Comparison of ENCODE assay signal across 8 cellular contexts in genomic region chr17:64837018-64837761, GRCh38.
DNase-seq lines count a peak whose midpoint lies in the region; ATAC-seq and TF ChIP-seq lines count a peak whose summit lies in the region.
"Not testable (repeated sequence)": the region's sequence is repeated elsewhere in the genome, so short reads cannot be mapped to it uniquely, and the experiment has no call there.

No MANE protein-coding gene starts in this region.

- not testable (repeated sequence) for TF ChIP-seq CTCF in smooth muscle cell (IDR thresholded peaks at IDR 0.05; ENCODE audit: borderline replicate concordance, insufficient read depth, poor library complexity, severe bottlenecking)

- H3K4me2 ChIP-seq in smooth muscle cell = peak overlapping the region; percentile 93

- H4K20me1 ChIP-seq in smooth muscle cell (ENCODE audit: low read depth) = not testable (repeated sequence)

- H3K4me1 ChIP-seq in smooth muscle cell (ENCODE audit: low read depth) = not testable (repeated sequence)

- H3K36me3 ChIP-seq in smooth muscle cell (ENCODE audit: low read depth) = not testable (repeated sequence)

- 2% methylated on average over 46 of the region's 56 CpGs for WGBS in smooth muscle cell (ENCODE audit: low lambda C conversion rate)

- H3K79me2 ChIP-seq in smooth muscle cell (ENCODE audit: low read depth) = not testable (repeated sequence)

- peak overlapping the region; percentile 79 for H3K9ac ChIP-seq in smooth muscle cell (ENCODE audit: low read depth)

- H3K27ac ChIP-seq in caudate nucleus (ENCODE audit: low read depth, low read length) = peak overlapping the region; percentile 26
- not testable (repeated sequence) for H3K27ac ChIP-seq in smooth muscle cell (ENCODE audit: low read depth)

- in situ Hi-C loops in ACHN (cut with HindIII; ENCODE audit: low pct_ligation_motif_present, low pct_unique_long_range_greater_than_20kb, low sequenced_read_pairs) = not testable (repeated sequence)

- H3K27me3 ChIP-seq in smooth muscle cell (ENCODE audit: low read depth) = not testable (repeated sequence)

- peak overlapping the region; percentile 62 for H2AFZ ChIP-seq in smooth muscle cell (ENCODE audit: low read depth)

- not testable (repeated sequence) for H3K9me3 ChIP-seq in smooth muscle cell (replicated peaks; ENCODE audit: low read depth)

- peak; percentile 82 for DNase-seq in ACHN
- DNase-seq in NCI-H2196 treated with DMSO at 0.1 percent for 48 hours (lab: John Stamatoyannopoulos, UW; ENCODE audit: unreplicated experiment) = peak; percentile 36
- DNase-seq in activated CD4-positive, CD25-positive, alpha-beta regulatory T cell (lab: John Stamatoyannopoulos, UW) = peak; percentile 65 to 77 (median 71)
- peak in 59 of 61 donors; percentile 13 to 89 (median 72) for DNase-seq in caudate nucleus (lab: John Stamatoyannopoulos, UW)
- peak; percentile 79 for DNase-seq in iris pigment epithelial cell (ENCODE audit: low read depth)
- DNase-seq in smooth muscle cell (lab: John Stamatoyannopoulos, UW; ENCODE audit: unreplicated experiment) = peak; percentile 25

- ATAC-seq in GM18870 (IDR thresholded peaks at IDR 0.05; ENCODE audit: unreplicated experiment) (peak; percentile 82), HG03066 (IDR thresholded peaks at IDR 0.05; ENCODE audit: low read depth, unreplicated experiment) (peak; percentile 92)

- H3K4me3 ChIP-seq in smooth muscle cell = peak overlapping the region; percentile 61

- H3F3A ChIP-seq in smooth muscle cell (ENCODE audit: low read depth) = not testable (repeated sequence)

Comparison
In these comparisons a context has a peak if more than half of its experiments do, and no peak if none do; other contexts are left out.
1. DNase-seq: peak in every context shown above with its lines; median percentile 82 in ACHN; 79 in iris pigment epithelial cell; 72 in caudate nucleus; 71 in activated CD4-positive, CD25-positive, alpha-beta regulatory T cell; 36 in NCI-H2196 treated with DMSO at 0.1 percent for 48 hours; 25 in smooth muscle cell.